ENCODE assay signal across 16 cellular contexts in genomic region chrX:97539970-97540519, GRCh38.
A peak's percentile ranks its signal among the peaks of the same experiment; 100 is the strongest.
DNase-seq lines count a peak whose midpoint lies in the region; ATAC-seq and TF ChIP-seq lines count a peak whose summit lies in the region.
"Had no signal": no experiment of that assay in that cellular context is flagged by ENCODE, and none has a peak within 500 bp of the region (broad histone marks: within the 10 kb centered on the region; RNA-seq: fewer than 3 reads in every experiment).

No MANE protein-coding gene starts in this region.

- CTCF ChIA-PET in IMR-90 (lab: Yijun Ruan, JAX), result no interaction called here

- H3K79me1 ChIP-seq in IMR-90 (ENCODE audit: low read depth in 1 of 2, low read length in 2 of 2), result no peaks in the 10 kb centered on the region

- no peak overlapping the region for H4K91ac ChIP-seq in IMR-90 (ENCODE audit: insufficient read depth, low read depth, low read length)

- BruUV-seq in IMR-90 (replicated peaks; lab: Mats Ljungman, UMichigan), result no TSS peak

- POLR2A ChIA-PET in IMR-90 (lab: Charles Lee; ENCODE audit: unreplicated experiment), result no interaction called here

- H3K9me3 ChIP-seq in IMR-90 (ENCODE audit: control insufficient read depth, insufficient read depth, low read length), result no peaks in the 10 kb centered on the region

- H3K23ac ChIP-seq in IMR-90 (ENCODE audit: low read depth, low read length), result no peak overlapping the region

- no peaks in the 10 kb centered on the region for H4K20me1 ChIP-seq in IMR-90 (ENCODE audit: insufficient read depth, low read length)

- H3K56ac ChIP-seq in IMR-90 (ENCODE audit: extremely low read depth, insufficient read depth, low read length), result no peak overlapping the region

- H3K4me2 ChIP-seq in IMR-90 (ENCODE audit: low read depth, low read length), result no peak overlapping the region
- H3K4me2 ChIP-seq: PC-9 had no signal

- H3K4ac ChIP-seq in IMR-90 (ENCODE audit: low read depth, low read length), result no peak overlapping the region

- no peak overlapping the region for H2BK120ac ChIP-seq in IMR-90 (ENCODE audit: low read depth, low read length)

- no CpG with 5 or more reads among the region's 2 CpGs for WGBS in IMR-90 (ENCODE audit: extremely low coverage in 2 of 2, insufficient read length in 1 of 2), 2 experiments

- in situ Hi-C loops in IMR-90 (cut with MboI; ENCODE audit: low sequenced_read_pairs), result no loop called here

- H3K9me1 ChIP-seq in IMR-90 (ENCODE audit: insufficient read depth, low read length), result no peaks in the 10 kb centered on the region

- no peak overlapping the region for H3K27ac ChIP-seq in IMR-90 (ENCODE audit: insufficient read depth, low read length)
- H3K27ac ChIP-seq: PC-9 had no signal

- no peaks in the 10 kb centered on the region for H3K27me3 ChIP-seq in IMR-90 (ENCODE audit: control insufficient read depth, insufficient read depth, low read length)

- H3K9ac ChIP-seq in IMR-90 (ENCODE audit: low read depth, low read length), result no peak overlapping the region

- no peak overlapping the region for H2BK15ac ChIP-seq in IMR-90 (ENCODE audit: low read depth, low read length)

- H3K14ac ChIP-seq in IMR-90 (replicated peaks; ENCODE audit: low read depth, low read length), result no peak overlapping the region

- H3K4me3 ChIP-seq in IMR-90 (ENCODE audit: insufficient read depth, low read depth, low read length), result no peak overlapping the region
- H3K4me3 ChIP-seq: PC-9 had no signal

- no peak overlapping the region for H2AK9ac ChIP-seq in IMR-90 (replicated peaks; ENCODE audit: low read depth, low read length, poor library complexity)

- no peak for ATAC-seq in IMR-90 (ENCODE audit: low read depth)

- TF ChIP-seq CTCF in IMR-90 (conservative IDR thresholded peaks at IDR 0.05; ENCODE audit: low read depth, low read length), result no peak

- H2BK5ac ChIP-seq in IMR-90 (ENCODE audit: low read depth, low read length, poor library complexity, severe bottlenecking), result no peak overlapping the region

- H4K8ac ChIP-seq in IMR-90 (ENCODE audit: low read depth in 2 of 2, low read length in 2 of 2), result no peak overlapping the region

- DNase-seq in NCI-H748 (lab: John Stamatoyannopoulos, UW; ENCODE audit: unreplicated experiment) (peak; percentile 1), NCI-H748 treated with DMSO at 0.1 percent for 48 hours (lab: John Stamatoyannopoulos, UW) (no peak), IMR-90 (peak; percentile 2), dermis microvascular lymphatic vessel endothelial cell (ENCODE audit: low read depth in 2 of 2) (peak; percentile 14 to 59), NCI-H2029 (lab: John Stamatoyannopoulos, UW) (no peak), C1 segment of cervical spinal cord (lab: John Stamatoyannopoulos, UW) (no peak), SHP77 treated with DMSO at 0.1 percent for 48 hours (lab: John Stamatoyannopoulos, UW) (no peak)
- DNase-seq: COR-L47, H7, Kasumi-1, NCI-H1105 treated with DMSO at 0.1 percent for 48 hours, NCI-H187 treated with DMSO at 0.1 percent for 48 hours, NCI-H2171 treated with DMSO at 0.1 percent for 48 hours, NCI-H446 treated with DMSO at 0.1 percent for 48 hours, PC-9, SW 1271 had no signal

- no peak overlapping the region for H2BK20ac ChIP-seq in IMR-90 (ENCODE audit: low read depth, low read length)

- dilution Hi-C loops in IMR-90 (cut with HindIII; ENCODE audit: low sequenced_read_pairs, unreplicated experiment), result no loop called here

- H4K5ac ChIP-seq in IMR-90 (ENCODE audit: low read depth, low read length), result no peak overlapping the region

- no peak for TF ChIP-seq RAD21 in IMR-90 (IDR thresholded peaks at IDR 0.05; ENCODE audit: low read length)

- TF ChIP-seq POLR2A in IMR-90 (IDR thresholded peaks at IDR 0.05; ENCODE audit: low read depth, low read length), result no peak

- intact Hi-C loops in IMR-90 (cut with micrococcal nuclease), result no loop called here

- no peak overlapping the region for H2AFZ ChIP-seq in IMR-90 (replicated peaks; ENCODE audit: low read length, poor library complexity)
- H2AFZ ChIP-seq: PC-9 had no signal

- H3K18ac ChIP-seq in IMR-90 (ENCODE audit: low read depth, low read length), result no peak overlapping the region

- no peak overlapping the region for H2AK5ac ChIP-seq in IMR-90 (ENCODE audit: low read depth, low read length)

- H3K4me1 ChIP-seq in IMR-90 (ENCODE audit: control insufficient read depth, insufficient read depth, low read length), result no peaks in the 10 kb centered on the region

- H3K36me3 ChIP-seq in IMR-90 (ENCODE audit: control insufficient read depth, insufficient read depth, low read length), result no peaks in the 10 kb centered on the region

TF ChIP-seq in IMR-90, 13 proteins besides CTCF, POLR2A, EP300 and RAD21:
- TF ChIP-seq CEBPB (IDR thresholded peaks at IDR 0.05; ENCODE audit: low read depth, low read length), result 0 out of 2 replicates have a peak, but pooled peaks have one; percentile 24
- TF ChIP-seq FOS (IDR thresholded peaks at IDR 0.05; ENCODE audit: low read depth, low read length), result no peak
- TF ChIP-seq BHLHE40 (IDR thresholded peaks at IDR 0.05; ENCODE audit: low read depth, low read length), result peak; percentile 62

Comparison
In these comparisons a context has a peak if more than half of its experiments do, and no peak if none do; other contexts are left out.
1. DNase-seq: peak in NCI-H748 (single experiment), IMR-90 (single experiment) and dermis microvascular lymphatic vessel endothelial cell (2 of 2); none in NCI-H748 treated with DMSO at 0.1 percent for 48 hours (single experiment), NCI-H2029 (single experiment), C1 segment of cervical spinal cord (0 of 14) and SHP77 treated with DMSO at 0.1 percent for 48 hours (single experiment).